ENCODE assay signal across 16 cellular contexts in the genomic region with DNA sequence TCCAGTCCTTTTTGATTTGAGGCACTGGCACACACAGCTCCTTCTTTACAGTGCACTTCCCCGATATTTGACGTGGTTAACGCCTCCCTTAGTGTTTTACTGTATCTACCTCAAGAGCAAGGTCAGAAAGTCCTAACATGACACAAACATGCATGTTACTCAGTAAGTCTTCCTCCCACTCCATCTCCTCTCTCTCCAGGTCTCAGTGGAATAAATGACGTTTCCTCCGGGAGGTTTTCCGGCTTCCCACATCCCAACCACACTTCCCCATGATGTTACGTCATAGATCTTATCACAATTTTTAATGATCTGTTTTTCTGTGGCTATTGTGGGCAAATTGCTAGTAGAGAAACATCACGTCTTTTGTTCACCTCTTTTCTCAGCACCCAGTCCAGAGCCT.
A peak's percentile ranks its signal among the peaks of the same experiment; 100 is the strongest.
DNase-seq lines count a peak whose midpoint lies in the region; ATAC-seq and TF ChIP-seq lines count a peak whose summit lies in the region.
"Had no signal": no experiment of that assay in that cellular context is flagged by ENCODE, and none has a peak within 500 bp of the region (broad histone marks: within the 10 kb centered on the region; RNA-seq: fewer than 3 reads in every experiment).

No MANE protein-coding gene starts in this region.

- H3K4me1 Mint-ChIP-seq in activated T-cell treated with anti-CD3 and anti-CD28 coated beads, Interleukin-2, amount 50 U/mL, for 72 hours (ENCODE audit: low read depth): peaks cover 29% of the 10 kb centered on the region
- H3K4me1 Mint-ChIP-seq in HFFc6 (ENCODE audit: low read depth): peaks cover 19% of the 10 kb centered on the region
- H3K4me1 Mint-ChIP-seq in activated naive CD8-positive, alpha-beta T cell treated with anti-CD3 and anti-CD28 coated beads, Interleukin-2, amount 10 ng/mL, durations not matched to agents 7 days and 5 days: peaks cover 30% of the 10 kb centered on the region
- H3K4me1 Mint-ChIP-seq in stimulated activated effector memory CD8-positive, alpha-beta T cell treated with anti-CD3 and anti-CD28 coated beads, Interleukin-12 subunit alpha, Interleukin-12 subunit beta, amount 100 ng/mL, for 72 hours: peaks cover 8% of the 10 kb centered on the region

- no peaks in the 10 kb centered on the region for H3K36me3 Mint-ChIP-seq in activated T-cell treated with anti-CD3 and anti-CD28 coated beads, Interleukin-2, amount 50 U/mL, for 72 hours (ENCODE audit: insufficient read depth in 2 of 2)
- H3K36me3 Mint-ChIP-seq in HFFc6 (ENCODE audit: low read depth): no peaks in the 10 kb centered on the region
- no peaks in the 10 kb centered on the region for H3K36me3 Mint-ChIP-seq in activated naive CD8-positive, alpha-beta T cell treated with anti-CD3 and anti-CD28 coated beads, Interleukin-2, amount 10 ng/mL, durations not matched to agents 7 days and 5 days
- no peaks in the 10 kb centered on the region for H3K36me3 Mint-ChIP-seq in stimulated activated effector memory CD8-positive, alpha-beta T cell treated with anti-CD3 and anti-CD28 coated beads, Interleukin-12 subunit alpha, Interleukin-12 subunit beta, amount 100 ng/mL, for 72 hours

- no peak for TF ChIP-seq CTCF in HFFc6 (IDR thresholded peaks at IDR 0.05)

- peak; percentile 55 to 68 for ATAC-seq in activated T-cell treated with anti-CD3 and anti-CD28 coated beads, Interleukin-2, amount 50 U/mL, for 72 hours (replicated peaks in 1 of 2)
- peak; percentile 65 for ATAC-seq in activated naive CD8-positive, alpha-beta T cell treated with anti-CD3 and anti-CD28 coated beads, Interleukin-2, amount 10 ng/mL, durations not matched to agents 7 days and 5 days (ENCODE audit: low read depth)
- ATAC-seq in stimulated activated effector memory CD8-positive, alpha-beta T cell treated with anti-CD3 and anti-CD28 coated beads, Interleukin-12 subunit alpha, Interleukin-12 subunit beta, amount 100 ng/mL, for 72 hours: peak; percentile 40

- peak overlapping the region in 1 of 2 donors; percentile 14 for H3K4me3 Mint-ChIP-seq in activated T-cell treated with anti-CD3 and anti-CD28 coated beads, Interleukin-2, amount 50 U/mL, for 72 hours
- H3K4me3 Mint-ChIP-seq in HFFc6: no peak overlapping the region
- H3K4me3 Mint-ChIP-seq in activated naive CD8-positive, alpha-beta T cell treated with anti-CD3 and anti-CD28 coated beads, Interleukin-2, amount 10 ng/mL, durations not matched to agents 7 days and 5 days: peak overlapping the region; percentile 7
- H3K4me3 Mint-ChIP-seq in stimulated activated effector memory CD8-positive, alpha-beta T cell treated with anti-CD3 and anti-CD28 coated beads, Interleukin-12 subunit alpha, Interleukin-12 subunit beta, amount 100 ng/mL, for 72 hours: no peak overlapping the region

- DNase-seq in activated T-cell treated with anti-CD3 and anti-CD28 coated beads, Interleukin-2, amount 50 U/mL, for 72 hours: peak in 1 of 2 donors; percentile 9
- no peak for DNase-seq in activated T-cell treated with anti-CD3 and anti-CD28 coated beads, Interleukin-2, amount 50 U/mL, for 1 hour
- DNase-seq in HFFc6: peak; percentile 23
- DNase-seq in activated naive CD8-positive, alpha-beta T cell treated with anti-CD3 and anti-CD28 coated beads, Interleukin-2, amount 10 ng/mL, durations not matched to agents 7 days and 5 days: no peak
- no peak for DNase-seq in stimulated activated effector memory CD8-positive, alpha-beta T cell treated with anti-CD3 and anti-CD28 coated beads, Interleukin-12 subunit alpha, Interleukin-12 subunit beta, amount 100 ng/mL, for 72 hours (ENCODE audit: low spot score in 2 of 2)
- no peak for DNase-seq in NCI-H2171 treated with DMSO at 0.1 percent for 48 hours (lab: John Stamatoyannopoulos, UW)
- DNase-seq in activated CD4-positive, CD25-positive, alpha-beta regulatory T cell (lab: John Stamatoyannopoulos, UW): no peak
- DNase-seq in GF-D8 (lab: John Stamatoyannopoulos, UW): no peak
- DNase-seq: activated CD4-positive, alpha-beta T cell treated with anti-CD3 and anti-CD28 coated beads, Interleukin-2, amount 50 U/mL, for 1 hour; Calu3; cortex of kidney; GOT3; heart left ventricle; NCI-H187 treated with DMSO at 0.1 percent for 48 hours; SHP77 treated with DMSO at 0.1 percent for 48 hours; uterus had no signal

- H3K27ac Mint-ChIP-seq in activated T-cell treated with anti-CD3 and anti-CD28 coated beads, Interleukin-2, amount 50 U/mL, for 72 hours: no peak overlapping the region
- no peak overlapping the region for H3K27ac Mint-ChIP-seq in HFFc6
- no peak overlapping the region for H3K27ac Mint-ChIP-seq in activated naive CD8-positive, alpha-beta T cell treated with anti-CD3 and anti-CD28 coated beads, Interleukin-2, amount 10 ng/mL, durations not matched to agents 7 days and 5 days
- no peak overlapping the region for H3K27ac Mint-ChIP-seq in stimulated activated effector memory CD8-positive, alpha-beta T cell treated with anti-CD3 and anti-CD28 coated beads, Interleukin-12 subunit alpha, Interleukin-12 subunit beta, amount 100 ng/mL, for 72 hours

- peaks cover 0 to 4% of the 10 kb centered on the region in 2 donors for H3K9me3 Mint-ChIP-seq in activated T-cell treated with anti-CD3 and anti-CD28 coated beads, Interleukin-2, amount 50 U/mL, for 72 hours
- no peaks in the 10 kb centered on the region; the same call in 1 of the 2 replicates for H3K9me3 Mint-ChIP-seq in HFFc6
- no peaks in the 10 kb centered on the region for H3K9me3 Mint-ChIP-seq in activated naive CD8-positive, alpha-beta T cell treated with anti-CD3 and anti-CD28 coated beads, Interleukin-2, amount 10 ng/mL, durations not matched to agents 7 days and 5 days
- no peaks in the 10 kb centered on the region for H3K9me3 Mint-ChIP-seq in stimulated activated effector memory CD8-positive, alpha-beta T cell treated with anti-CD3 and anti-CD28 coated beads, Interleukin-12 subunit alpha, Interleukin-12 subunit beta, amount 100 ng/mL, for 72 hours

- H3K27me3 Mint-ChIP-seq in activated T-cell treated with anti-CD3 and anti-CD28 coated beads, Interleukin-2, amount 50 U/mL, for 72 hours (ENCODE audit: low read depth): no peaks in the 10 kb centered on the region
- H3K27me3 Mint-ChIP-seq in HFFc6 (ENCODE audit: insufficient read depth): peaks cover 24% of the 10 kb centered on the region
- peaks cover 4% of the 10 kb centered on the region for H3K27me3 Mint-ChIP-seq in activated naive CD8-positive, alpha-beta T cell treated with anti-CD3 and anti-CD28 coated beads, Interleukin-2, amount 10 ng/mL, durations not matched to agents 7 days and 5 days

- POLR2A ChIA-PET in activated naive CD8-positive, alpha-beta T cell treated with anti-CD3 and anti-CD28 coated beads, Interleukin-2, amount 10 ng/mL, durations not matched to agents 7 days and 5 days (lab: Charles Lee): no interaction called here
